Comparison of ENCODE assay signal across 8 cellular contexts in the genomic region with DNA sequence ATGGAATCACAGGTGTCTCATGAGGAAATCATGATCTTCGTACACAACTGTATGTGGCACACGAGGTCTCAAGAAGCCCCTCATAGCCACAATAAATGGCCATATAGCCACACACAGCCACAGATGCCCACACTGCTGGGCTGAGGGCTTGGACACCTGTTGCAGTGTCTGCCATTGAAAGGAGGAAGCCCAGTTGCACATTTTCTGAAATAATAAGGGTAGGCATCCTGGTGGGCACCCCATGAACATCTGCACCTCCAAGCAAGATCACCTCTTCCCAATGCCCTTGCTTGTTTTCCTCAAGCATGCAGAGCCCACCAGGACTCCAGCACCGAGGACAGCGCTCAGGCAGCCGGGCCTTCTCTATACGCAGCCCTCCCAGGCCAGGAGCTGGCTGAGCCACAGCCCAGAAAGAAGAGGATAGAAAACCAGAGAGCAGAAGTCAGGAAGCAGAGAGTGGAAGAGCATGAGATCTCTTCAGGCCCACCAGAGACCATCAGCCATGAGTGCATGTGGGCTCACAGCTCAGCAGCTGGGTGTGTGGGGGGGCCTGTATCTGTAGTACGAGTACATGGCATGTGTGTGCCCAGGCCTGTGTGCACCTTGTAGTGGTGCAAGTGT. TPM values are rescaled to one million over a fixed set of nuclear protein-coding genes. Genes with fewer than 3 reads are reported as not detected.
DNase-seq lines count a peak whose midpoint lies in the region; ATAC-seq and TF ChIP-seq lines count a peak whose summit lies in the region.

No MANE protein-coding gene starts in this region.

- 55% methylated on average over 7 of the region's 7 CpGs for WGBS in suprapubic skin

- peaks cover 22 to 32% of the 10 kb centered on the region in 2 donors for H3K4me1 Mint-ChIP-seq in immature natural killer cell

- no peak for TF ChIP-seq POLR2A in suprapubic skin (IDR thresholded peaks at IDR 0.05)

- no peak for ATAC-seq in HG03095 (IDR thresholded peaks at IDR 0.05; ENCODE audit: unreplicated experiment)

- H3K27me3 Mint-ChIP-seq in immature natural killer cell (ENCODE audit: low read depth in 3 of 3), result peaks cover 10 to 15% (median 14%) of the 10 kb centered on the region in 3 donors

- peaks cover 15% of the 10 kb centered on the region for H3K4me1 ChIP-seq in suprapubic skin

- no peaks in the 10 kb centered on the region for H3K9me3 Mint-ChIP-seq in immature natural killer cell

- no peak overlapping the region for H3K27ac ChIP-seq in suprapubic skin

- no peaks in the 10 kb centered on the region for H3K9me3 ChIP-seq in suprapubic skin

- TF ChIP-seq EP300 in suprapubic skin (IDR thresholded peaks at IDR 0.05), result no peak

- H3K4me3 ChIP-seq in astrocyte of the cerebellum (ENCODE audit: low read depth, low read length) (no peak overlapping the region), suprapubic skin (no peak overlapping the region)

- TF ChIP-seq CTCF in astrocyte of the cerebellum (IDR thresholded peaks at IDR 0.05; ENCODE audit: low read depth, low read length, missing control alignments) (no peak), suprapubic skin (IDR thresholded peaks at IDR 0.05) (no peak)

- in situ Hi-C loops in astrocyte of the cerebellum (cut with HindIII; ENCODE audit: low sequenced_read_pairs), result loop anchor here (25.0 kb wide), 3 partner anchors 325 to 575 kb away; no protein-coding TSS in a partner anchor

- peak; percentile 83 for DNase-seq in AG20443 (ENCODE audit: low spot score)
- DNase-seq in KG1 (lab: John Stamatoyannopoulos, UW), result peak; percentile 3
- DNase-seq in astrocyte of the cerebellum (ENCODE audit: low read depth), result peak; percentile 69
- DNase-seq in immature natural killer cell, result peak in 2 of 3 donors; percentile 14 to 20
- peak; percentile 32 to 62 for DNase-seq in suprapubic skin (ENCODE audit: low spot score in 2 of 2)
- no peak for DNase-seq in GM19240 (ENCODE audit: insufficient read length, low spot score)
- no peak for DNase-seq in NCI-H146 (lab: John Stamatoyannopoulos, UW)

- H3K27me3 ChIP-seq in suprapubic skin, result peaks cover 32% of the 10 kb centered on the region

- peak overlapping the region in 3 of 6 donors; percentile 49 to 66 (median 61) for H3K27ac Mint-ChIP-seq in immature natural killer cell

- H3K4me3 Mint-ChIP-seq in immature natural killer cell, result peak overlapping the region; percentile 61 to 74 (median 66)

- H3K36me3 ChIP-seq in suprapubic skin, result no peaks in the 10 kb centered on the region

- H3K36me3 Mint-ChIP-seq in immature natural killer cell, result no peaks in the 10 kb centered on the region

RNA-seq across cellular contexts. Expression of a gene that starts 1.0 kb away (rescaled TPM):
- 1 to 10 TPM; 2.0 to 3.1 (median 2.1) TPM for polyA plus RNA-seq in immature natural killer cell
- under 1 TPM in 3 of 4 donors, not detected in 1; 0.21 to 0.89 (median 0.23) TPM for total RNA-seq in suprapubic skin

RNA-seq across cellular contexts. Expression of a gene that starts 48.0 kb away (rescaled TPM):
- polyA plus RNA-seq in immature natural killer cell, result under 1 TPM in 1 of 3 donors, not detected in 2; 0.20 TPM
- total RNA-seq in suprapubic skin, result not detected

Comparison
In these comparisons a context has a peak if more than half of its experiments do, and no peak if none do; other contexts are left out.
1. DNase-seq: peak in AG20443 (single experiment), KG1 (single experiment), astrocyte of the cerebellum (single experiment), immature natural killer cell (2 of 3) and suprapubic skin (2 of 2); none in GM19240 (single experiment) and NCI-H146 (single experiment).